11 cellular contexts compared by ENCODE assay signal in the genomic region with DNA sequence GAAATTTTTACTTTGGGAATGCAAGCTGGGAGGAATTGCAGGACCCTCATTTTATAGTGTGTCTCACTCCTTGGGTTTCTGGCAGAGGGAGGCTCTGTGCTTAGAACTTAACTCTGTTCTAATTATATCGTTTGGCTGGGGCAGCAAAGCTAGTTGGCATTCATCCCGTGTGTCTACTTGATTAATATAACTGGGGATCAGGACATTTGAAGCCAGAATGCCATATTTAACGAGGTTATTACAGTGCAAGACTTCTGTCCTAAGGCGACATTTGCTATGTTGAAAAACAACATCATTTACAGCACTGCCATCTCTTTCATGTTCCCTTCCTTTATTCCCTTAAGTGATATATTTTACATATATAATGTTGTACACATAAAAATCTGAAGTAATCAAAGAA.
DNase-seq lines count a peak whose midpoint lies in the region; TF ChIP-seq lines count a peak whose summit lies in the region.
"Had no signal": no experiment of that assay in that cellular context is flagged by ENCODE, and none has a peak within 500 bp of the region (broad histone marks: within the 10 kb centered on the region; RNA-seq: fewer than 3 reads in every experiment).

No MANE protein-coding gene starts in this region.

- intact Hi-C loops in left ventricle myocardium inferior (cut with micrococcal nuclease), result no loop called here

- DNase-seq in HEK293T (ENCODE audit: extremely low spot score), result no peak
- peak; percentile 35 for DNase-seq in SK-MEL-5 (ENCODE audit: low read depth, low spot score)
- DNase-seq in left ventricle myocardium inferior, result no peak
- no peak for DNase-seq in stimulated activated CD4-positive, alpha-beta T cell treated with anti-CD3 and anti-CD28 coated beads, Interleukin-2, amount 100 ng/mL, for 48 hours
- DNase-seq in HuH-7.5 (ENCODE audit: low spot score), result no peak
- no peak for DNase-seq in RPMI8226
- DNase-seq: activated CD4-positive, alpha-beta T cell treated with anti-CD3 and anti-CD28 coated beads, Interleukin-2, amount 50 U/mL, for 48 hours; Kasumi-1; T-helper 9 cell had no signal

- H3K4me3 ChIP-seq in left ventricle myocardium inferior (no peak overlapping the region), skeletal muscle tissue (ENCODE audit: low read length in 3 of 3) (no peak overlapping the region)

- in situ Hi-C loops in SK-MEL-5 (cut with HindIII; ENCODE audit: low pct_unique_long_range_greater_than_20kb, low sequenced_read_pairs), result no loop called here

- H3K9ac ChIP-seq in skeletal muscle tissue (ENCODE audit: low read depth in 1 of 3, low read length in 3 of 3), result peak overlapping the region in 1 of 3 donors; percentile 60

- no peaks in the 10 kb centered on the region for H3K9me3 ChIP-seq in left ventricle myocardium inferior (replicated peaks)
- H3K9me3 ChIP-seq in skeletal muscle tissue (ENCODE audit: control insufficient read depth in 3 of 3, low read length in 3 of 3), result no peaks in the 10 kb centered on the region

- H3K27me3 ChIP-seq in left ventricle myocardium inferior (ENCODE audit: low read depth) (no peaks in the 10 kb centered on the region), skeletal muscle tissue (ENCODE audit: control insufficient read depth in 3 of 3, insufficient read depth in 3 of 3, low read length in 3 of 3) (no peaks in the 10 kb centered on the region)

- POLR2A ChIA-PET in HEK293T (lab: Yijun Ruan, JAX), result no interaction called here

- peaks cover 75% of the 10 kb centered on the region for H3K4me1 ChIP-seq in left ventricle myocardium inferior
- H3K4me1 ChIP-seq in skeletal muscle tissue (ENCODE audit: control insufficient read depth in 3 of 3, insufficient read depth in 3 of 3, low read length in 3 of 3), result peaks cover 21 to 26% (median 24%) of the 10 kb centered on the region in 3 donors

- CTCF ChIA-PET in HEK293T (lab: Yijun Ruan, JAX), result interaction anchor here (1.4 kb wide), 1 partner anchor 198 kb away, joined by 8 read pairs; a partner anchor contains a TSS

- H3K36me3 ChIP-seq in left ventricle myocardium inferior (no peaks in the 10 kb centered on the region), skeletal muscle tissue (ENCODE audit: control insufficient read depth in 3 of 3, insufficient read depth in 3 of 3, low read length in 3 of 3) (no peaks in the 10 kb centered on the region)

- H3K27ac ChIP-seq in left ventricle myocardium inferior (replicated peaks), result peak overlapping the region; percentile 71
- H3K27ac ChIP-seq in skeletal muscle tissue (ENCODE audit: low read depth, low read length), result peak overlapping the region; percentile 6
- H3K27ac ChIP-seq: epithelial cell of prostate had no signal

- TF ChIP-seq CTCF in left ventricle myocardium inferior (IDR thresholded peaks at IDR 0.05; ENCODE audit: borderline replicate concordance), result no peak

TF ChIP-seq in HEK293T, 16 proteins besides CTCF, POLR2A, EP300 and RAD21:
- TF ChIP-seq SP1 (IDR thresholded peaks at IDR 0.05), result no peak
- TF ChIP-seq ARNT (IDR thresholded peaks at IDR 0.05), result no peak
- no peak for TF ChIP-seq HDGF (IDR thresholded peaks at IDR 0.05; ENCODE audit: borderline replicate concordance)
- no peak for TF ChIP-seq FOXK2 (IDR thresholded peaks at IDR 0.05)
- TF ChIP-seq, protein P1, sequence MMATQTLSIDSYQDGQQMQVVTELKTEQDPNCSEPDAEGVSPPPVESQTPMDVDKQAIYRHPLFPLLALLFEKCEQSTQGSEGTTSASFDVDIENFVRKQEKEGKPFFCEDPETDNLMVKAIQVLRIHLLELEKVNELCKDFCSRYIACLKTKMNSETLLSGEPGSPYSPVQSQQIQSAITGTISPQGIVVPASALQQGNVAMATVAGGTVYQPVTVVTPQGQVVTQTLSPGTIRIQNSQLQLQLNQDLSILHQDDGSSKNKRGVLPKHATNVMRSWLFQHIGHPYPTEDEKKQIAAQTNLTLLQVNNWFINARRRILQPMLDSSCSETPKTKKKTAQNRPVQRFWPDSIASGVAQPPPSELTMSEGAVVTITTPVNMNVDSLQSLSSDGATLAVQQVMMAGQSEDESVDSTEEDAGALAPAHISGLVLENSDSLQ (IDR thresholded peaks at IDR 0.05), result peak; percentile 64
- no peak for TF ChIP-seq L3MBTL2 (conservative IDR thresholded peaks at IDR 0.05)
